ENCODE assay signal across 8 cellular contexts in the genomic region with DNA sequence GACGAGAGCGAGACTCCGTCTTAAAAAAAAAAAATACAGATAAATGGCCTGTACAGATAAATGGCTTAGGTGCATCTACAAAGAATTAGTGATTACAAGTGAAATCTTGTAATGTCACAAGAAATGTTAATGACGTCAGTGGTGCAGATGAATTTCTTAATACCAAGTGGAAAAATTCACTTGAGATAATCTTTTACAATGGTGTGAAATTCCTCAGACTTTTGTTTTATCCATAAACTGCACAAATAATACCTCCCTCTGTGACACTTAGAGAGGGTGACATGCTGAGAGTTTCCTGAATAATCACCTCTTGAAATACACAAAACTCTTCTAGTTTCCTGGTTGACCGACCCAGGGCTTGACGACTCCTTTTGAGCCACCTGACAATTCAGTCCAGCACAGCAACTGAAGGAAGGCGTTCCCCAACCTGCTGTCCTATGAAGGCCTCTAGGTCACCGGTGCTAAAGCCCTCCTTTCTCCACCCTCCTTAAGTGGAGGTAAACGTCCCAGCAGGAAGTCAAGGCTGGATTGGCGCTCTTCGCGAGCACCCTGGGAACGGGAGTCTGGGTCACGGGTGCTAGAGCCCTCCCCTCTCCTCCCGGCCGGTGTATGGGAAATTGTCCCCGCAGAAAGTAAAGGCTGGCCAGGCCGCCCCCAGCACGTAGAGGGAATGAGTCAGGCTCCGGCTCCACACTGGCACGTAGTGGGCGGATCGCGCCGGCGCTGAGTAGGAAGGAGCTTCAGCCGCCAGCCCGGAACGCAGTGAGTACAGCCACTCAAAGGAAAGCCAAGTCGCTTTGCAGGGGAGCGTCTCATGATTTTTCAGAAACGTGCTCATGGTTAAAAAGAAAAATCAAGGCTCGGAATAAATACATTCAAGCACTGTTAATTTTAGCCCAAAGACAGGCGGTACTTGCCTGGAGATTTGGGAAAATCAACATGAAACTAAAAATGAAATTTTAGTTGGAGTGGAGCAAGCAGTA. TPM values are rescaled to one million over a fixed set of nuclear protein-coding genes. Genes with fewer than 3 reads are reported as not detected.
A peak's percentile ranks its signal among the peaks of the same experiment; 100 is the strongest.
DNase-seq lines count a peak whose midpoint lies in the region; ATAC-seq and TF ChIP-seq lines count a peak whose summit lies in the region.

A gene (plus strand): TSS at position 662 of the 983 bp plus-strand sequence. CDS start 2,182 bp downstream, outside the sequence.

- H3K36me3 Mint-ChIP-seq in activated naive CD4-positive, alpha-beta T cell treated with anti-CD3 and anti-CD28 coated beads, Interleukin-2, amount 50 U/mL, for 24 hours, result no peaks in the 10 kb centered on the region

- H3K4me1 Mint-ChIP-seq in activated naive CD4-positive, alpha-beta T cell treated with anti-CD3 and anti-CD28 coated beads, Interleukin-2, amount 50 U/mL, for 24 hours, result peaks cover 11% of the 10 kb centered on the region

- POLR2A ChIA-PET in AG04449 (lab: Yijun Ruan, JAX), result interaction anchor here (0.5 to 1.0 kb wide), 3 partner anchors 13 to 89 kb away, joined by 3 read pairs; no protein-coding TSS in a partner anchor

- peak within 1 kb of the TSS; percentile 75 for H3K4me3 Mint-ChIP-seq in activated naive CD4-positive, alpha-beta T cell treated with anti-CD3 and anti-CD28 coated beads, Interleukin-2, amount 50 U/mL, for 24 hours

- H3K36me3 ChIP-seq in neuron (ENCODE audit: insufficient read depth, low read length) (no peaks in the 10 kb centered on the region), thymus (ENCODE audit: control insufficient read depth, insufficient read depth) (no peaks in the 10 kb centered on the region)

- CTCF ChIA-PET in AG04449 (lab: Yijun Ruan, JAX), result interaction anchor here (0.8 to 5.5 kb wide), 3 partner anchors 18 to 50 kb away, joined by 3 to 24 read pairs (median 4); no protein-coding TSS in a partner anchor

- H3K9me3 ChIP-seq in neuron (ENCODE audit: low read length) (no peaks in the 10 kb centered on the region), thymus (ENCODE audit: control insufficient read depth) (no peaks in the 10 kb centered on the region)

- TF ChIP-seq CTCF in AG04449 (IDR thresholded peaks at IDR 0.05; ENCODE audit: insufficient read depth, low read length, missing control alignments), result peak; percentile 31

- H3K27ac Mint-ChIP-seq in activated naive CD4-positive, alpha-beta T cell treated with anti-CD3 and anti-CD28 coated beads, Interleukin-2, amount 50 U/mL, for 24 hours, result no peak within 1 kb of the TSS

- peak within 1 kb of the TSS; percentile 44 for H3K4me3 ChIP-seq in AG04449 (ENCODE audit: low read depth, low read length)
- H3K4me3 ChIP-seq in neuron (ENCODE audit: low read length), result peak within 1 kb of the TSS; percentile 45
- H3K4me3 ChIP-seq in thymus (ENCODE audit: low read length), result peak within 1 kb of the TSS; percentile 37

- DNase-seq in AG04449 (ENCODE audit: low read depth, low spot score) (peak; percentile 28), OCI-M1 (lab: John Stamatoyannopoulos, UW) (peak; percentile 94), glomerular visceral epithelial cell (ENCODE audit: extremely low spot score) (peak; percentile 95)

- peaks cover 3% of the 10 kb centered on the region for H3K27me3 ChIP-seq in neuron (ENCODE audit: insufficient read depth, low read length)
- H3K27me3 ChIP-seq in thymus (ENCODE audit: control insufficient read depth, insufficient read depth), result no peaks in the 10 kb centered on the region

- H3K27me3 Mint-ChIP-seq in activated naive CD4-positive, alpha-beta T cell treated with anti-CD3 and anti-CD28 coated beads, Interleukin-2, amount 50 U/mL, for 24 hours, result peaks cover 28% of the 10 kb centered on the region

- peaks cover 7% of the 10 kb centered on the region for H3K9me3 Mint-ChIP-seq in activated naive CD4-positive, alpha-beta T cell treated with anti-CD3 and anti-CD28 coated beads, Interleukin-2, amount 50 U/mL, for 24 hours

- H2AFZ ChIP-seq in neuron (ENCODE audit: low read depth, low read length), result peak within 1 kb of the TSS; percentile 17

- WGBS in thymus, result 11% methylated on average over 34 of the region's 34 CpGs

- ATAC-seq in GM18873 (IDR thresholded peaks at IDR 0.05; ENCODE audit: low FRiP score, unreplicated experiment) (peak; percentile 89), HG03097 (IDR thresholded peaks at IDR 0.05; ENCODE audit: low FRiP score, unreplicated experiment) (peak; percentile 89)

- H3K4me1 ChIP-seq in neuron (ENCODE audit: insufficient read depth, low read length) (peaks cover 6% of the 10 kb centered on the region), thymus (ENCODE audit: control insufficient read depth, insufficient read depth, low read length) (no peaks in the 10 kb centered on the region)

- peak within 1 kb of the TSS; percentile 59 for H3K27ac ChIP-seq in thymus (ENCODE audit: low read depth)

RNA-seq across cellular contexts. Expression of the gene that starts here (rescaled TPM):
- 1.4 TPM for polyA plus RNA-seq in thymus

Comparison
In these comparisons a context has a peak if more than half of its experiments do, and no peak if none do; other contexts are left out.
1. Peak in every context shown above with its lines: DNase-seq, ATAC-seq, H3K4me3 ChIP-seq and H3K27ac ChIP-seq.
2. DNase-seq: peak in every context shown above with its lines; median percentile 95 in glomerular visceral epithelial cell; 94 in OCI-M1; 28 in AG04449.